In the genomic region with DNA sequence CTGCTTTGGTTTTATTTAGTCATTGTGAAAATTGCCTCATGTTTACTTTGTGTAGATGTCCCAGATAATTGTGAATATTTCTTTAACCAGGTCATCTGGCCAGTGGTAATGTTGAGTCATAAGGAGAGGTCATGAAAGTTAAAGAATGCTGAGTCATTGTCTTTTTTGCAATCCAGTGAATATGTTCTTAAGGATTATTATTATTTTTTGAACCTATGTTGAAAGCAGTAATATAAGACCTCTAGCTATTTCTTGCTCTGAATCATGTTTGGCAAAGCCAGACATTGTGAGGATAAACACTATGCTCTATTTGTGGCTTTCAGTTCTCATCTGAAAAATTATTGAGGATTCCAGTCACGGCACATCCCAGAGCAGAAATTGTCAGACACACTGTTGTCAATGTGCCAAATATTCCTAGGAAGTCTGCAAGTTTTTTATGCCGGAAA, we compare ENCODE assay signal across 1 cellular context.
TF ChIP-seq lines count a peak whose summit lies in the region.

No MANE protein-coding gene starts in this region.

TF ChIP-seq in SK-N-SH, 30 proteins besides CTCF, POLR2A, EP300 and RAD21 (continued from another document):
- TF ChIP-seq, protein P1, sequence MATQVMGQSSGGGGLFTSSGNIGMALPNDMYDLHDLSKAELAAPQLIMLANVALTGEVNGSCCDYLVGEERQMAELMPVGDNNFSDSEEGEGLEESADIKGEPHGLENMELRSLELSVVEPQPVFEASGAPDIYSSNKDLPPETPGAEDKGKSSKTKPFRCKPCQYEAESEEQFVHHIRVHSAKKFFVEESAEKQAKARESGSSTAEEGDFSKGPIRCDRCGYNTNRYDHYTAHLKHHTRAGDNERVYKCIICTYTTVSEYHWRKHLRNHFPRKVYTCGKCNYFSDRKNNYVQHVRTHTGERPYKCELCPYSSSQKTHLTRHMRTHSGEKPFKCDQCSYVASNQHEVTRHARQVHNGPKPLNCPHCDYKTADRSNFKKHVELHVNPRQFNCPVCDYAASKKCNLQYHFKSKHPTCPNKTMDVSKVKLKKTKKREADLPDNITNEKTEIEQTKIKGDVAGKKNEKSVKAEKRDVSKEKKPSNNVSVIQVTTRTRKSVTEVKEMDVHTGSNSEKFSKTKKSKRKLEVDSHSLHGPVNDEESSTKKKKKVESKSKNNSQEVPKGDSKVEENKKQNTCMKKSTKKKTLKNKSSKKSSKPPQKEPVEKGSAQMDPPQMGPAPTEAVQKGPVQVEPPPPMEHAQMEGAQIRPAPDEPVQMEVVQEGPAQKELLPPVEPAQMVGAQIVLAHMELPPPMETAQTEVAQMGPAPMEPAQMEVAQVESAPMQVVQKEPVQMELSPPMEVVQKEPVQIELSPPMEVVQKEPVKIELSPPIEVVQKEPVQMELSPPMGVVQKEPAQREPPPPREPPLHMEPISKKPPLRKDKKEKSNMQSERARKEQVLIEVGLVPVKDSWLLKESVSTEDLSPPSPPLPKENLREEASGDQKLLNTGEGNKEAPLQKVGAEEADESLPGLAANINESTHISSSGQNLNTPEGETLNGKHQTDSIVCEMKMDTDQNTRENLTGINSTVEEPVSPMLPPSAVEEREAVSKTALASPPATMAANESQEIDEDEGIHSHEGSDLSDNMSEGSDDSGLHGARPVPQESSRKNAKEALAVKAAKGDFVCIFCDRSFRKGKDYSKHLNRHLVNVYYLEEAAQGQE (IDR thresholded peaks at IDR 0.05; ENCODE audit: low read depth, low read length) = no peak
- TF ChIP-seq TAF1 (IDR thresholded peaks at IDR 0.05; ENCODE audit: borderline replicate concordance, low read depth, low read length) (no peak), RXRA (IDR thresholded peaks at IDR 0.05; ENCODE audit: borderline replicate concordance, low read depth) (peak; percentile 99), TCF12 (IDR thresholded peaks at IDR 0.05) (peak; percentile 88), RCOR1 (IDR thresholded peaks at IDR 0.05; ENCODE audit: low read length) (no peak)
TF ChIP-seq in SK-N-SH: peak in this region for 12.
